In genomic region chr10:13829790-13830189, GRCh38 we compare ENCODE assay signal across 12 cellular contexts.
DNase-seq lines count a peak whose midpoint lies in the region; ATAC-seq and TF ChIP-seq lines count a peak whose summit lies in the region.
"Had no signal": no experiment of that assay in that cellular context is flagged by ENCODE, and none has a peak within 500 bp of the region (broad histone marks: within the 10 kb centered on the region; RNA-seq: fewer than 3 reads in every experiment).

No MANE protein-coding gene starts in this region.

- no peaks in the 10 kb centered on the region for H3K79me2 ChIP-seq in OCI-LY7 (ENCODE audit: insufficient read depth, low read depth, low read length)

- H3K27ac Mint-ChIP-seq in dendritic cell treated with granulocyte-macrophage colony-stimulating factor and Interleukin-4, amounts not matched to agents 40 ng/mL and 50 ng/mL, for 4 days, result peak overlapping the region; percentile 59
- H3K27ac Mint-ChIP-seq in mesothelial cell of epicardium (peak overlapping the region; percentile 26), MCF 10A (ENCODE audit: low read depth, unreplicated experiment) (no peak overlapping the region)

- TF ChIP-seq CTCF in GM12865 (IDR thresholded peaks at IDR 0.05; ENCODE audit: insufficient read depth, low read depth, low read length, missing control alignments) (no peak), OCI-LY7 (conservative IDR thresholded peaks at IDR 0.05; ENCODE audit: low read length) (no peak), mesothelial cell of epicardium (IDR thresholded peaks at IDR 0.05; ENCODE audit: unreplicated experiment) (no peak), MCF 10A (IDR thresholded peaks at IDR 0.05; ENCODE audit: unreplicated experiment) (no peak)

- BruUV-seq in OCI-LY7 (replicated peaks; lab: Mats Ljungman, UMichigan), result no TSS peak
- BruUV-seq in MCF 10A (replicated peaks; lab: Mats Ljungman, UMichigan), result no TSS peak

- H3K27ac ChIP-seq in OCI-LY7 (ENCODE audit: low read depth, low read length, poor library complexity, severe bottlenecking), result no peak overlapping the region
- H3K27ac ChIP-seq: BLaER1 treated with 17β-estradiol and CSF1 and Interleukin-3, amounts not matched to agents 10 nM and 100 nM; GM23248 had no signal

- CTCF ChIA-PET in OCI-LY7 (lab: Charles Lee; ENCODE audit: unreplicated experiment) (interaction anchor here (1.1 kb wide), 1 partner anchor 45 kb away, joined by 3 read pairs; no protein-coding TSS in a partner anchor), MCF 10A (lab: Yijun Ruan, JAX) (interaction anchor here (0.6 to 0.7 kb wide), 2 partner anchors 149 to 222 kb away, joined by 3 read pairs; no protein-coding TSS in a partner anchor)

- H3K4me2 ChIP-seq in OCI-LY7 (ENCODE audit: low read length), result peak overlapping the region; percentile 40
- H3K4me2 ChIP-seq: BLaER1 treated with 17β-estradiol and CSF1 and Interleukin-3, amounts not matched to agents 10 nM and 100 nM had no signal

- H3K9me3 Mint-ChIP-seq in dendritic cell treated with granulocyte-macrophage colony-stimulating factor and Interleukin-4, amounts not matched to agents 40 ng/mL and 50 ng/mL, for 4 days, result no peaks in the 10 kb centered on the region
- H3K9me3 Mint-ChIP-seq in mesothelial cell of epicardium, result no peaks in the 10 kb centered on the region
- no peaks in the 10 kb centered on the region for H3K9me3 Mint-ChIP-seq in MCF 10A (ENCODE audit: unreplicated experiment)

- no peak overlapping the region for H3K4me3 Mint-ChIP-seq in dendritic cell treated with granulocyte-macrophage colony-stimulating factor and Interleukin-4, amounts not matched to agents 40 ng/mL and 50 ng/mL, for 4 days
- H3K4me3 Mint-ChIP-seq in mesothelial cell of epicardium (no peak overlapping the region), MCF 10A (ENCODE audit: unreplicated experiment) (no peak overlapping the region)
- H3K4me3 Mint-ChIP-seq: CD4-positive, CD25-positive, alpha-beta regulatory T cell had no signal

- peaks cover 44% of the 10 kb centered on the region for H3K4me1 Mint-ChIP-seq in dendritic cell treated with granulocyte-macrophage colony-stimulating factor and Interleukin-4, amounts not matched to agents 40 ng/mL and 50 ng/mL, for 4 days (ENCODE audit: low read depth)
- peaks cover 34% of the 10 kb centered on the region for H3K4me1 Mint-ChIP-seq in mesothelial cell of epicardium
- no peaks in the 10 kb centered on the region for H3K4me1 Mint-ChIP-seq in MCF 10A (ENCODE audit: insufficient read depth, unreplicated experiment)

- intact Hi-C loops in OCI-LY7 (cut with micrococcal nuclease; ENCODE audit: unreplicated experiment) (no loop called here), MCF 10A (cut with micrococcal nuclease) (no loop called here), Right ventricle myocardium inferior (cut with DNase I) (no loop called here)
- intact Hi-C loops in dendritic cell treated with granulocyte-macrophage colony-stimulating factor and Interleukin-4, amounts not matched to agents 40 ng/mL and 50 ng/mL, for 4 days (cut with micrococcal nuclease), result loop anchor here (5.0 kb wide), 1 partner anchor 53 kb away; no protein-coding TSS in a partner anchor

- DNase-seq in GM12865 (ENCODE audit: low read depth), result peak; percentile 55
- peak; percentile 36 for DNase-seq in OCI-LY7 (ENCODE audit: low spot score)
- DNase-seq in mesothelial cell of epicardium (ENCODE audit: low spot score in 2 of 2, unreplicated experiment in 2 of 2), result no peak
- no peak for DNase-seq in MCF 10A (ENCODE audit: unreplicated experiment)
- DNase-seq in Right ventricle myocardium inferior (ENCODE audit: missing footprints), result no peak
- DNase-seq: ACHN; CD4-positive, CD25-positive, alpha-beta regulatory T cell; GM23248 had no signal

- ATAC-seq in GM21619 (IDR thresholded peaks at IDR 0.05; ENCODE audit: unreplicated experiment) (no peak), Right ventricle myocardium inferior (no peak), GM18861 (IDR thresholded peaks at IDR 0.05; ENCODE audit: unreplicated experiment) (no peak)

- no peaks in the 10 kb centered on the region for H3K9me2 ChIP-seq in OCI-LY7 (ENCODE audit: insufficient read depth, low read length)

- H3K4me3 ChIP-seq in GM12865 (ENCODE audit: low read depth, low read length), result no peak overlapping the region
- H3K4me3 ChIP-seq in OCI-LY7 (ENCODE audit: low read depth, low read length, poor library complexity, severe bottlenecking), result no peak overlapping the region
- H3K4me3 ChIP-seq: BLaER1 treated with 17β-estradiol and CSF1 and Interleukin-3, amounts not matched to agents 10 nM and 100 nM; GM23248 had no signal

- no peaks in the 10 kb centered on the region for H3K9me3 ChIP-seq in OCI-LY7 (ENCODE audit: low read length)

- H3K4me1 ChIP-seq in OCI-LY7 (ENCODE audit: insufficient read depth, low read length, poor library complexity, severe bottlenecking), result peaks cover 40% of the 10 kb centered on the region

- peaks cover 35% of the 10 kb centered on the region for H3K27me3 Mint-ChIP-seq in dendritic cell treated with granulocyte-macrophage colony-stimulating factor and Interleukin-4, amounts not matched to agents 40 ng/mL and 50 ng/mL, for 4 days
- H3K27me3 Mint-ChIP-seq in mesothelial cell of epicardium (ENCODE audit: low read depth) (no peaks in the 10 kb centered on the region), MCF 10A (ENCODE audit: insufficient read depth, unreplicated experiment) (no peaks in the 10 kb centered on the region)

- H3K36me3 Mint-ChIP-seq in dendritic cell treated with granulocyte-macrophage colony-stimulating factor and Interleukin-4, amounts not matched to agents 40 ng/mL and 50 ng/mL, for 4 days (ENCODE audit: low read depth), result no peaks in the 10 kb centered on the region
- no peaks in the 10 kb centered on the region for H3K36me3 Mint-ChIP-seq in mesothelial cell of epicardium
- no peaks in the 10 kb centered on the region for H3K36me3 Mint-ChIP-seq in MCF 10A (ENCODE audit: insufficient read depth, unreplicated experiment)
- H3K36me3 Mint-ChIP-seq: CD4-positive, CD25-positive, alpha-beta regulatory T cell had no signal

- peak overlapping the region; percentile 62; the same call in 1 of the 2 replicates for H2AFZ ChIP-seq in OCI-LY7 (ENCODE audit: low read length)
- H2AFZ ChIP-seq: GM23248 had no signal

- no peaks in the 10 kb centered on the region for H4K20me1 ChIP-seq in OCI-LY7 (ENCODE audit: insufficient read depth, low read length)
- H4K20me1 ChIP-seq: BLaER1 treated with 17β-estradiol and CSF1 and Interleukin-3, amounts not matched to agents 10 nM and 100 nM had no signal

- POLR2A ChIA-PET in OCI-LY7 (lab: Charles Lee) (interaction anchor here (0.9 to 2.5 kb wide), 2 partner anchors 8 to 23 kb away, joined by 4 to 13 read pairs; no protein-coding TSS in a partner anchor), MCF 10A (lab: Yijun Ruan, JAX) (interaction anchor here (0.9 kb wide), 1 partner anchor 12 kb away, joined by 3 read pairs; no protein-coding TSS in a partner anchor)

- no peaks in the 10 kb centered on the region for H3K36me3 ChIP-seq in OCI-LY7 (ENCODE audit: insufficient read depth, low read length)
- H3K36me3 ChIP-seq: BLaER1 treated with 17β-estradiol and CSF1 and Interleukin-3, amounts not matched to agents 10 nM and 100 nM had no signal

Comparison
In these comparisons a context has a peak if more than half of its experiments do, and no peak if none do; other contexts are left out.
1. DNase-seq: peak in GM12865 (single experiment) and OCI-LY7 (single experiment); none in mesothelial cell of epicardium (0 of 2), MCF 10A (single experiment) and Right ventricle myocardium inferior (single experiment).